Comparison of ENCODE assay signal across 8 cellular contexts in genomic region chr17:75589017-75589918, GRCh38. TPM values are rescaled to one million over a fixed set of nuclear protein-coding genes. Genes with fewer than 3 reads are reported as not detected.
DNase-seq lines count a peak whose midpoint lies in the region; ATAC-seq, FAIRE-seq and TF ChIP-seq lines count a peak whose summit lies in the region.

No MANE protein-coding gene starts in this region.

- peak overlapping the region; percentile 76 to 88 (median 83) for H3K27ac ChIP-seq in pancreas
- H3K27ac ChIP-seq in thoracic aorta, result peak overlapping the region; percentile 76 to 82

- no peaks in the 10 kb centered on the region for H3K27me3 Mint-ChIP-seq in activated naive CD8-positive, alpha-beta T cell treated with anti-CD3 and anti-CD28 coated beads, Interleukin-2, amount 50 U/mL, for 24 hours

- H3K4me1 ChIP-seq in ES-I3 (ENCODE audit: insufficient read depth, low read length), result no peaks in the 10 kb centered on the region
- H3K4me1 ChIP-seq in pancreas, result peaks cover 0 to 5% (median 4%) of the 10 kb centered on the region in 3 donors
- peaks cover 0 to 22% of the 10 kb centered on the region in 2 donors for H3K4me1 ChIP-seq in thoracic aorta (ENCODE audit: control insufficient read depth in 1 of 2, low read depth in 2 of 2)

- H3K4me3 Mint-ChIP-seq in activated naive CD8-positive, alpha-beta T cell treated with anti-CD3 and anti-CD28 coated beads, Interleukin-2, amount 50 U/mL, for 24 hours, result peak overlapping the region; percentile 61

- FAIRE-seq in pancreas (lab: Jason Lieb, UNC), result no peak

- peak overlapping the region; percentile 62 for H3K9ac ChIP-seq in ES-I3 (ENCODE audit: low read depth, low read length)

- TF ChIP-seq CTCF in pancreas (IDR thresholded peaks at IDR 0.05) (peak; percentile 41 to 69 (median 66)), thoracic aorta (IDR thresholded peaks at IDR 0.05) (peak; percentile 79)

- peak overlapping the region; percentile 30 to 65 (median 55) for H3K4me3 ChIP-seq in pancreas
- peak overlapping the region; percentile 85 for H3K4me3 ChIP-seq in thoracic aorta

- no peaks in the 10 kb centered on the region for H3K36me3 Mint-ChIP-seq in activated naive CD8-positive, alpha-beta T cell treated with anti-CD3 and anti-CD28 coated beads, Interleukin-2, amount 50 U/mL, for 24 hours (ENCODE audit: low read depth)

- no peak overlapping the region for H3K27ac Mint-ChIP-seq in activated naive CD8-positive, alpha-beta T cell treated with anti-CD3 and anti-CD28 coated beads, Interleukin-2, amount 50 U/mL, for 24 hours

- no peaks in the 10 kb centered on the region for H3K9me3 Mint-ChIP-seq in activated naive CD8-positive, alpha-beta T cell treated with anti-CD3 and anti-CD28 coated beads, Interleukin-2, amount 50 U/mL, for 24 hours

- peak; percentile 53 for DNase-seq in NCI-H128 (lab: John Stamatoyannopoulos, UW; ENCODE audit: unreplicated experiment)
- DNase-seq in SW480 (ENCODE audit: low spot score), result peak; percentile 84
- DNase-seq in activated naive CD8-positive, alpha-beta T cell treated with anti-CD3 and anti-CD28 coated beads, Interleukin-2, amount 50 U/mL, for 24 hours, result peak; percentile 100
- peak; percentile 99 for DNase-seq in cardiac septum (ENCODE audit: low spot score)
- DNase-seq in pancreas, result peak; percentile 94 to 100 (median 97)
- DNase-seq in thoracic aorta (ENCODE audit: low spot score), result peak; percentile 88

- WGBS in pancreas, 2 donors, result 8% methylated on average over 62 to 99 of the region's 99 CpGs

- H3K27me3 ChIP-seq in pancreas, result no peaks in the 10 kb centered on the region
- H3K27me3 ChIP-seq in thoracic aorta (replicated peaks; ENCODE audit: insufficient read depth), result no peaks in the 10 kb centered on the region

- ATAC-seq in HG02588 (IDR thresholded peaks at IDR 0.05; ENCODE audit: unreplicated experiment) (peak; percentile 86), pancreas (peak; percentile 91 to 94 (median 94)), thoracic aorta (ENCODE audit: insufficient number of reproducible peaks, low FRiP score, low read depth) (peak; percentile 69)
- ATAC-seq in activated naive CD8-positive, alpha-beta T cell treated with anti-CD3 and anti-CD28 coated beads, Interleukin-2, amount 50 U/mL, for 24 hours, result peak; percentile 83

- H3K36me3 ChIP-seq in ES-I3 (ENCODE audit: insufficient read depth, low read length) (no peaks in the 10 kb centered on the region), pancreas (no peaks in the 10 kb centered on the region), thoracic aorta (no peaks in the 10 kb centered on the region)

- intact Hi-C loops in cardiac septum (cut with DNase I) (loop anchor here (5.0 kb wide), 1 partner anchor 72 kb away; the partner anchor contains the start of genes CASKIN2 and TSEN54), pancreas (cut with DNase I) (loop anchor here in 2 of 3 donors (5.0 to 10.0 kb wide), 2 partner anchors 54 to 62 kb away; partner anchors contain the start of gene LLGL2 (in 1 of the 2))

- peaks cover 7% of the 10 kb centered on the region for H3K4me1 Mint-ChIP-seq in activated naive CD8-positive, alpha-beta T cell treated with anti-CD3 and anti-CD28 coated beads, Interleukin-2, amount 50 U/mL, for 24 hours

- H3K9me3 ChIP-seq in ES-I3 (ENCODE audit: control insufficient read depth, insufficient read depth, low read length), result peaks cover 6% of the 10 kb centered on the region; the same call in 1 of the 2 replicates
- H3K9me3 ChIP-seq in pancreas, result no peaks in the 10 kb centered on the region
- no peaks in the 10 kb centered on the region for H3K9me3 ChIP-seq in thoracic aorta

RNA-seq across cellular contexts. Expression of gene MYO15B, which starts 1.7 kb away (rescaled TPM):
- total RNA-seq in cardiac septum, result 62.8 TPM
- total RNA-seq in pancreas, result 10 to 100 TPM; 25.9 to 82.0 (median 38.6) TPM
- 100 to 1,000 TPM; 307 to 325 TPM for polyA plus RNA-seq in pancreas
- total RNA-seq in thoracic aorta, result 100 to 1,000 TPM; 103 to 151 TPM

RNA-seq across cellular contexts. Expression of gene SMIM5, which starts 44.0 kb away (rescaled TPM):
- total RNA-seq in cardiac septum, result 1.7 TPM
- 1 to 10 TPM in 1 of 6 donors, under 1 TPM in 5; 0.55 to 1.2 (median 0.82) TPM for total RNA-seq in pancreas
- 10 to 100 TPM in 1 of 2 donors, 1 to 10 TPM in 1; 6.3 to 15.3 TPM for polyA plus RNA-seq in pancreas
- under 1 TPM; 0.27 to 0.28 TPM for total RNA-seq in thoracic aorta

Comparison
In these comparisons a context has a peak if more than half of its experiments do, and no peak if none do; other contexts are left out.
1. Peak in every context shown above with its lines: DNase-seq, ATAC-seq, H3K4me3 ChIP-seq and H3K27ac ChIP-seq.